In the genomic region with DNA sequence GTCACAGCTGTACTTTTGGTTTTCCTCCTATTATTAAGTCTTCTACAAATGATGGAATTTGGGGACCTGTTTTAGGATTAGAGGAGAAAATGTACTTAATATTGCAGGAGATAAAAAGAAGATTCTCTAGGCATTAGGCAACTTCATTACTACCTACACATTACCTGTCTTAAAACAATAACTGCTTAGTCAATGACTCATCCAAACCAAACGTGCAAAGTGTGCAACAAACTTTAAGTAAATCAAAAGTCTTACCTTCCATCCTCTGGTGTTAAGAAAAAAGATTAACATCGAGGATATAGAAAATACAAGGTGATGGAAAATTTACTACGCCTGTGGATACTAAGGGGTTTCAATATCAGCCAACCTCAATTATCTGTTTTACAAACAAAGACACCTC, we compare ENCODE assay signal across 22 cellular contexts.
"Had no signal": no experiment of that assay in that cellular context is flagged by ENCODE, and none has a peak within 500 bp of the region (broad histone marks: within the 10 kb centered on the region; RNA-seq: fewer than 3 reads in every experiment).

No MANE protein-coding gene starts in this region.

- H3K4me1 Mint-ChIP-seq: endodermal cell had no signal

- H3K36me3 ChIP-seq: colonic mucosa, esophagus muscularis mucosa, gastrocnemius medialis, heart right ventricle, left lung, lower lobe of right lung had no signal

- FAIRE-seq: endometrium, islet of Langerhans, keratinocyte had no signal

- H3K4me3 Mint-ChIP-seq: dendritic cell treated with granulocyte-macrophage colony-stimulating factor and Interleukin-4, amounts not matched to agents 40 ng/mL and 50 ng/mL, for 4 days; effector memory CD8-positive, alpha-beta T cell; endodermal cell had no signal

- H3K9me3 ChIP-seq: colonic mucosa, esophagus muscularis mucosa, gastrocnemius medialis, heart right ventricle, left lung, lower lobe of right lung had no signal

- H3K27ac Mint-ChIP-seq: dendritic cell treated with granulocyte-macrophage colony-stimulating factor and Interleukin-4, amounts not matched to agents 40 ng/mL and 50 ng/mL, for 4 days; effector memory CD8-positive, alpha-beta T cell; endodermal cell had no signal

- ATAC-seq: effector memory CD8-positive, alpha-beta T cell; gastrocnemius medialis; heart right ventricle; left cardiac atrium; left lung; left ventricle myocardium superior; lower lobe of right lung had no signal

- H3K27me3 ChIP-seq: colonic mucosa, esophagus muscularis mucosa, gastrocnemius medialis, heart right ventricle, left lung had no signal

- H3K27ac ChIP-seq: colonic mucosa, esophagus muscularis mucosa, gastrocnemius medialis, heart right ventricle, left lung, lower lobe of right lung had no signal

- H3K9me3 Mint-ChIP-seq: dendritic cell treated with granulocyte-macrophage colony-stimulating factor and Interleukin-4, amounts not matched to agents 40 ng/mL and 50 ng/mL, for 4 days; endodermal cell had no signal

- DNase-seq: colonic mucosa; cortex of kidney; effector CD8-positive, alpha-beta T cell; effector memory CD8-positive, alpha-beta T cell; endodermal cell; foreskin melanocyte; gastrocnemius medialis; glutamatergic neuron; head of caudate nucleus; heart right ventricle; hippocampal formation; left cardiac atrium; left lung; left ventricle myocardium superior; lower lobe of right lung; mesendoderm; midbrain had no signal

- H3K27me3 Mint-ChIP-seq: dendritic cell treated with granulocyte-macrophage colony-stimulating factor and Interleukin-4, amounts not matched to agents 40 ng/mL and 50 ng/mL, for 4 days; effector memory CD8-positive, alpha-beta T cell had no signal

- H3K4me1 ChIP-seq: colonic mucosa, esophagus muscularis mucosa, gastrocnemius medialis, heart right ventricle, left lung, lower lobe of right lung had no signal

- H3K4me3 ChIP-seq: colonic mucosa, esophagus muscularis mucosa, gastrocnemius medialis, heart right ventricle, left lung, lower lobe of right lung had no signal
